In genomic region chr17:15289285-15290185, GRCh38 we compare ENCODE assay signal across 15 cellular contexts. TPM values are rescaled to one million over a fixed set of nuclear protein-coding genes. Genes with fewer than 3 reads are reported as not detected.
DNase-seq lines count a peak whose midpoint lies in the region; ATAC-seq and TF ChIP-seq lines count a peak whose summit lies in the region.
"Had no signal": no experiment of that assay in that cellular context is flagged by ENCODE, and none has a peak within 500 bp of the region (broad histone marks: within the 10 kb centered on the region; RNA-seq: fewer than 3 reads in every experiment).

No MANE protein-coding gene starts in this region.

- in situ Hi-C loops in mammary epithelial cell (cut with MboI; ENCODE audit: low sequenced_read_pairs in 2 of 2): no loop called here

- TF ChIP-seq CTCF in MCF 10A (IDR thresholded peaks at IDR 0.05; ENCODE audit: unreplicated experiment) (no peak), mammary epithelial cell (conservative IDR thresholded peaks at IDR 0.05 in 1 of 2, IDR thresholded peaks at IDR 0.05 in 1 of 2; ENCODE audit: extremely low read depth in 1 of 2, insufficient read depth in 1 of 2, low read depth in 1 of 2, low read length in 2 of 2) (no peak)

- POLR2A ChIA-PET in MCF 10A (lab: Yijun Ruan, JAX): no interaction called here

- peaks cover 18% of the 10 kb centered on the region for H3K27me3 Mint-ChIP-seq in MCF 10A (ENCODE audit: insufficient read depth, unreplicated experiment)

- H3K9ac ChIP-seq in mammary epithelial cell (ENCODE audit: insufficient read depth, low read length): no peak overlapping the region
- H3K9ac ChIP-seq: parathyroid adenoma had no signal

- no peaks in the 10 kb centered on the region for H4K20me1 ChIP-seq in mammary epithelial cell (ENCODE audit: insufficient read depth, low read length)

- no peaks in the 10 kb centered on the region for H3K36me3 ChIP-seq in mammary epithelial cell (ENCODE audit: insufficient read depth, low read length)

- H3K9me3 Mint-ChIP-seq in MCF 10A (ENCODE audit: unreplicated experiment): peaks cover 8% of the 10 kb centered on the region
- H3K9me3 Mint-ChIP-seq: dendritic cell treated with granulocyte-macrophage colony-stimulating factor and Interleukin-4, amounts not matched to agents 40 ng/mL and 50 ng/mL, for 4 days had no signal

- H3K79me2 ChIP-seq in mammary epithelial cell (ENCODE audit: insufficient read depth, low read length): no peaks in the 10 kb centered on the region
- H3K79me2 ChIP-seq: parathyroid adenoma had no signal

- no peak overlapping the region for H3K27ac ChIP-seq in mammary epithelial cell (ENCODE audit: insufficient read depth, low read depth, low read length)
- H3K27ac ChIP-seq: parathyroid adenoma had no signal

- WGBS in mammary epithelial cell (ENCODE audit: low coverage, missing lambda C conversion rate): 78% methylated on average over 18 of the region's 22 CpGs

- H3K4me1 ChIP-seq in mammary epithelial cell (ENCODE audit: insufficient read depth, low read length): no peaks in the 10 kb centered on the region
- H3K4me1 ChIP-seq: parathyroid adenoma had no signal

- H3K4me3 Mint-ChIP-seq in MCF 10A (ENCODE audit: unreplicated experiment): no peak overlapping the region
- H3K4me3 Mint-ChIP-seq: dendritic cell treated with granulocyte-macrophage colony-stimulating factor and Interleukin-4, amounts not matched to agents 40 ng/mL and 50 ng/mL, for 4 days; WTC11 had no signal

- H3K4me1 Mint-ChIP-seq in MCF 10A (ENCODE audit: insufficient read depth, unreplicated experiment): peaks cover 18% of the 10 kb centered on the region

- no peak overlapping the region for H2AFZ ChIP-seq in mammary epithelial cell (ENCODE audit: low read depth, low read length)
- H2AFZ ChIP-seq: parathyroid adenoma had no signal

- no peak overlapping the region for H3K4me2 ChIP-seq in mammary epithelial cell (ENCODE audit: insufficient read depth, low read depth, low read length)

- no peaks in the 10 kb centered on the region for H3K9me3 ChIP-seq in mammary epithelial cell (replicated peaks; ENCODE audit: insufficient read depth, low read length)

- intact Hi-C loops in MCF 10A (cut with micrococcal nuclease) (no loop called here), mammary epithelial cell (cut with micrococcal nuclease) (no loop called here)

- dilution Hi-C loops in mammary epithelial cell (cut with HindIII; ENCODE audit: low sequenced_read_pairs): loop anchor here (5.0 kb wide), 1 partner anchor 78 kb away; no protein-coding TSS in a partner anchor

- DNase-seq in MCF 10A (ENCODE audit: unreplicated experiment) (peak; percentile 92), mammary epithelial cell (no peak), RPMI7951 (ENCODE audit: low read depth) (peak; percentile 86), stromal cell of bone marrow (ENCODE audit: low read depth) (peak; percentile 41), GF-D8 (lab: John Stamatoyannopoulos, UW) (no peak), NCI-H510A (lab: John Stamatoyannopoulos, UW) (no peak), Ammon's horn (ENCODE audit: low spot score) (no peak)
- DNase-seq: AML-193, hippocampal formation, NCI-H345, Right ventricle myocardium superior had no signal

- H3K27me3 ChIP-seq in mammary epithelial cell (ENCODE audit: insufficient read depth, low read length): peaks cover 5% of the 10 kb centered on the region

- ATAC-seq in esophagus mucosa: peak; percentile 80
- ATAC-seq: WTC11 had no signal

- CTCF ChIA-PET in MCF 10A (lab: Yijun Ruan, JAX) (interaction anchor here (0.6 kb wide), 1 partner anchor 214 kb away, joined by 3 read pairs; no protein-coding TSS in a partner anchor), mammary epithelial cell (lab: Charles Lee; ENCODE audit: low non-redundant PET) (no interaction called here)

- BruUV-seq in MCF 10A (replicated peaks; lab: Mats Ljungman, UMichigan) (no TSS peak), mammary epithelial cell (replicated peaks; lab: Mats Ljungman, UMichigan) (no TSS peak)

- no peaks in the 10 kb centered on the region for H3K36me3 Mint-ChIP-seq in MCF 10A (ENCODE audit: insufficient read depth, unreplicated experiment)
- H3K36me3 Mint-ChIP-seq: WTC11 had no signal

- H3K27ac Mint-ChIP-seq in MCF 10A (ENCODE audit: low read depth, unreplicated experiment): no peak overlapping the region
- H3K27ac Mint-ChIP-seq: dendritic cell treated with granulocyte-macrophage colony-stimulating factor and Interleukin-4, amounts not matched to agents 40 ng/mL and 50 ng/mL, for 4 days; WTC11 had no signal

- no peak overlapping the region for H3K4me3 ChIP-seq in mammary epithelial cell (replicated peaks in 1 of 3; ENCODE audit: insufficient read depth in 1 of 3, low read depth in 2 of 3, low read length in 3 of 3)

RNA-seq across cellular contexts. Expression of gene PMP22, which starts 24.4 kb away (rescaled TPM):
- total RNA-seq in MCF 10A (2022) (0.44 and 1.1 TPM in 2 replicates), mammary epithelial cell (10 to 100 TPM in 1 of 2 donors, 1 to 10 TPM in 1; 7.4 to 61.5 TPM), esophagus mucosa (6.3 TPM)
- 23.4 TPM for polyA plus RNA-seq in mammary epithelial cell
- polyA minus RNA-seq in mammary epithelial cell: 61.1 TPM
- 62.1 and 64.6 TPM in 2 replicates for total RNA-seq in RPMI7951 (2014; rRNA removed; shearing (Covaris generic))

RNA-seq across cellular contexts. Expression of gene TEKT3, which starts 51.9 kb away (rescaled TPM):
- not detected in 2 replicates for total RNA-seq in MCF 10A (2022)
- total RNA-seq in mammary epithelial cell: not detected
- polyA plus RNA-seq in mammary epithelial cell: not detected
- polyA minus RNA-seq in mammary epithelial cell: not detected
- 0.49 TPM in 1 of 2 replicates, not detected in the other for total RNA-seq in RPMI7951 (2014; rRNA removed; shearing (Covaris generic))
- not detected for total RNA-seq in esophagus mucosa

Comparison
In these comparisons a context has a peak if more than half of its experiments do, and no peak if none do; other contexts are left out.
1. DNase-seq: peak in MCF 10A (single experiment), RPMI7951 (single experiment) and stromal cell of bone marrow (single experiment); none in mammary epithelial cell (single experiment), GF-D8 (single experiment), NCI-H510A (single experiment) and Ammon's horn (single experiment).